ENCODE assay signal across 8 cellular contexts in genomic region chr4:6263541-6264540, GRCh38.
DNase-seq lines count a peak whose midpoint lies in the region; ATAC-seq and TF ChIP-seq lines count a peak whose summit lies in the region.

No MANE protein-coding gene starts in this region.

- peaks cover 12% of the 10 kb centered on the region for H3K4me1 Mint-ChIP-seq in activated naive CD4-positive, alpha-beta T cell treated with anti-CD3 and anti-CD28 coated beads, Interleukin-2, amount 10 ng/mL, durations not matched to agents 7 days and 5 days

- H3K4me3 Mint-ChIP-seq in activated naive CD4-positive, alpha-beta T cell treated with anti-CD3 and anti-CD28 coated beads, Interleukin-2, amount 10 ng/mL, durations not matched to agents 7 days and 5 days, result no peak overlapping the region

- no peak overlapping the region for H3K27ac ChIP-seq in parathyroid adenoma

- H3K9ac ChIP-seq in parathyroid adenoma, result no peak overlapping the region

- no peaks in the 10 kb centered on the region for H3K79me2 ChIP-seq in parathyroid adenoma

- H3K9me3 Mint-ChIP-seq in activated naive CD4-positive, alpha-beta T cell treated with anti-CD3 and anti-CD28 coated beads, Interleukin-2, amount 10 ng/mL, durations not matched to agents 7 days and 5 days, result no peaks in the 10 kb centered on the region

- no peak overlapping the region for H3K4me2 ChIP-seq in parathyroid adenoma (ENCODE audit: low read length)

- CTCF ChIA-PET in activated naive CD4-positive, alpha-beta T cell treated with anti-CD3 and anti-CD28 coated beads, Interleukin-2, amount 10 ng/mL, durations not matched to agents 7 days and 5 days (lab: Charles Lee), result interaction anchor here (0.8 to 24.7 kb wide), 6 partner anchors 10 to 282 kb away, joined by 3 to 504 read pairs (median 7); no protein-coding TSS in a partner anchor

- H3K36me3 ChIP-seq in parathyroid adenoma (ENCODE audit: control insufficient read depth, insufficient read depth, low read length), result no peaks in the 10 kb centered on the region

- H3K27me3 ChIP-seq in parathyroid adenoma (ENCODE audit: control insufficient read depth, insufficient read depth, low read length), result no peaks in the 10 kb centered on the region

- no peak overlapping the region for H3K4me3 ChIP-seq in parathyroid adenoma (ENCODE audit: low read depth, low read length)

- ATAC-seq in GM21447 (IDR thresholded peaks at IDR 0.05; ENCODE audit: unreplicated experiment), result no peak

- peak; percentile 50 for DNase-seq in activated naive CD4-positive, alpha-beta T cell treated with anti-CD3 and anti-CD28 coated beads, Interleukin-2, amount 10 ng/mL, durations not matched to agents 7 days and 5 days
- DNase-seq in activated naive CD4-positive, alpha-beta T cell treated with Interleukin-2 at 50 U/mL for 16 hours, result no peak
- DNase-seq in RKO (ENCODE audit: low spot score), result peak; percentile 47
- peak; percentile 27 for DNase-seq in fibroblast of gingiva (ENCODE audit: low read depth)
- no peak for DNase-seq in activated effector memory CD4-positive, alpha-beta T cell treated with Interleukin-2 at 50 U/mL for 16 hours
- DNase-seq in stimulated activated CD4-positive, alpha-beta T cell treated with anti-CD3 and anti-CD28 coated beads, Interleukin-4, amount 100 ng/mL, for 4 hours, result no peak

- no peaks in the 10 kb centered on the region for H3K9me3 ChIP-seq in parathyroid adenoma (ENCODE audit: control insufficient read depth, low read length)

- TF ChIP-seq CTCF in parathyroid adenoma (IDR thresholded peaks at IDR 0.05), result peak; percentile 21

- no peak overlapping the region for H2AFZ ChIP-seq in parathyroid adenoma

- H3K27ac Mint-ChIP-seq in activated naive CD4-positive, alpha-beta T cell treated with anti-CD3 and anti-CD28 coated beads, Interleukin-2, amount 10 ng/mL, durations not matched to agents 7 days and 5 days, result no peak overlapping the region

- H3K4me1 ChIP-seq in parathyroid adenoma, result no peaks in the 10 kb centered on the region

- H3K27me3 Mint-ChIP-seq in activated naive CD4-positive, alpha-beta T cell treated with anti-CD3 and anti-CD28 coated beads, Interleukin-2, amount 10 ng/mL, durations not matched to agents 7 days and 5 days, result peaks cover 62% of the 10 kb centered on the region

- H3K36me3 Mint-ChIP-seq in activated naive CD4-positive, alpha-beta T cell treated with anti-CD3 and anti-CD28 coated beads, Interleukin-2, amount 10 ng/mL, durations not matched to agents 7 days and 5 days, result no peaks in the 10 kb centered on the region

Comparison
In these comparisons a context has a peak if more than half of its experiments do, and no peak if none do; other contexts are left out.
1. DNase-seq: peak in activated naive CD4-positive, alpha-beta T cell treated with anti-CD3 and anti-CD28 coated beads, Interleukin-2, amount 10 ng/mL, durations not matched to agents 7 days and 5 days (single experiment), RKO (single experiment) and fibroblast of gingiva (single experiment); none in activated naive CD4-positive, alpha-beta T cell treated with Interleukin-2 at 50 U/mL for 16 hours (single experiment), activated effector memory CD4-positive, alpha-beta T cell treated with Interleukin-2 at 50 U/mL for 16 hours (single experiment) and stimulated activated CD4-positive, alpha-beta T cell treated with anti-CD3 and anti-CD28 coated beads, Interleukin-4, amount 100 ng/mL, for 4 hours (0 of 2).